Comparison of ENCODE assay signal across 9 cellular contexts in genomic region chr15:81293728-81294500, GRCh38. TPM values are rescaled to one million over a fixed set of nuclear protein-coding genes. Genes with fewer than 3 reads are reported as not detected.
DNase-seq lines count a peak whose midpoint lies in the region; ATAC-seq and TF ChIP-seq lines count a peak whose summit lies in the region.
"Had no signal": no experiment of that assay in that cellular context is flagged by ENCODE, and none has a peak within 500 bp of the region (broad histone marks: within the 10 kb centered on the region; RNA-seq: fewer than 3 reads in every experiment).

No MANE protein-coding gene starts in this region.

- peaks cover 20% of the 10 kb centered on the region for H3K36me3 ChIP-seq in DOHH2 (ENCODE audit: control insufficient read depth, low read length)
- H3K36me3 ChIP-seq in right lobe of liver = no peaks in the 10 kb centered on the region
- H3K36me3 ChIP-seq in stomach = peaks cover 0 to 21% (median 3%) of the 10 kb centered on the region in 4 donors

- peak; percentile 91 for DNase-seq in KG1 (lab: John Stamatoyannopoulos, UW)
- peak; percentile 91 for DNase-seq in activated CD8-positive, alpha-beta memory T cell treated with anti-CD3 and anti-CD28 coated beads for 24 hours
- DNase-seq in right lobe of liver = no peak
- DNase-seq in stomach = peak; percentile 42
- DNase-seq in NCI-H748 (lab: John Stamatoyannopoulos, UW; ENCODE audit: unreplicated experiment) = no peak
- DNase-seq in midbrain (lab: John Stamatoyannopoulos, UW) = no peak

- H4K20me1 ChIP-seq in DOHH2 (ENCODE audit: control insufficient read depth, insufficient read depth, low read depth, low read length) = no peaks in the 10 kb centered on the region

- H3K27ac ChIP-seq in DOHH2 (ENCODE audit: low read depth, low read length) (peak overlapping the region; percentile 98), right lobe of liver (peak overlapping the region in 2 of 3 donors; percentile 38 to 48), stomach (peak overlapping the region; percentile 54 to 82 (median 59))
- H3K27ac ChIP-seq: epithelial cell of prostate had no signal

- TF ChIP-seq POLR2A in right lobe of liver (IDR thresholded peaks at IDR 0.05) (no peak), stomach (IDR thresholded peaks at IDR 0.05) (no peak)

- H3K27me3 ChIP-seq in DOHH2 (ENCODE audit: control insufficient read depth, low read length) = no peaks in the 10 kb centered on the region
- H3K27me3 ChIP-seq in right lobe of liver = no peaks in the 10 kb centered on the region
- H3K27me3 ChIP-seq in stomach = no peaks in the 10 kb centered on the region

- ATAC-seq in GM21423 (IDR thresholded peaks at IDR 0.05; ENCODE audit: unreplicated experiment) = peak; percentile 53
- peak; percentile 23 to 43 (median 35) for ATAC-seq in right lobe of liver

- peaks cover 36% of the 10 kb centered on the region for H3F3A ChIP-seq in DOHH2 (ENCODE audit: control insufficient read depth, insufficient read depth)

- H3K9me2 ChIP-seq in DOHH2 (replicated peaks; ENCODE audit: control insufficient read depth, low read length) = no peaks in the 10 kb centered on the region

- WGBS in right lobe of liver (ENCODE audit: insufficient coverage, low coverage, low lambda C conversion rate, missing lambda C conversion rate) = 49% methylated on average over 7 of the region's 9 CpGs
- 53 to 61% (median 59%) methylated on average over 9 of the region's 9 CpGs for WGBS in stomach, 5 donors

- no peaks in the 10 kb centered on the region for H3K9me3 ChIP-seq in DOHH2 (ENCODE audit: control insufficient read depth, insufficient read depth, low read length)
- no peaks in the 10 kb centered on the region for H3K9me3 ChIP-seq in right lobe of liver
- H3K9me3 ChIP-seq in stomach = no peaks in the 10 kb centered on the region

- H3K4me3 ChIP-seq in DOHH2 (ENCODE audit: low read length) (peak overlapping the region; percentile 84), right lobe of liver (no peak overlapping the region), stomach (peak overlapping the region in 1 of 4 donors; percentile 18)

- peak overlapping the region; percentile 99 for H3K4me2 ChIP-seq in DOHH2 (ENCODE audit: low read length)

- H3K4me1 ChIP-seq in DOHH2 (ENCODE audit: control insufficient read depth, low read length) (peaks cover 90% of the 10 kb centered on the region), right lobe of liver (peaks cover 0 to 9% (median 0%) of the 10 kb centered on the region in 4 donors), stomach (peaks cover 5 to 43% (median 28%) of the 10 kb centered on the region in 4 donors)

- peaks cover 35% of the 10 kb centered on the region for H3K79me2 ChIP-seq in DOHH2 (ENCODE audit: control insufficient read depth, low read length)

- no peak for TF ChIP-seq EP300 in stomach (IDR thresholded peaks at IDR 0.05)

- intact Hi-C loops in right lobe of liver (cut with DNase I) = no loop called here
- intact Hi-C loops in stomach (cut with DNase I; ENCODE audit: low total_unique reads) = no loop called here

- no peak for TF ChIP-seq CTCF in DOHH2 (IDR thresholded peaks at IDR 0.05; ENCODE audit: low read depth, low read length, poor library complexity, severe bottlenecking)
- no peak for TF ChIP-seq CTCF in right lobe of liver (IDR thresholded peaks at IDR 0.05)
- TF ChIP-seq CTCF in stomach (IDR thresholded peaks at IDR 0.05) = no peak

RNA-seq across cellular contexts. Expression of gene STARD5, which starts 30.0 kb away (rescaled TPM):
- total RNA-seq in right lobe of liver (10 to 100 TPM; 16.4 to 49.9 (median 19.7) TPM), stomach (100 to 1,000 TPM in 1 of 5 donors, 1 to 10 TPM in 2, under 1 TPM in 1, not detected in 1; 0.89 to 157 (median 5.2) TPM)
- 10 to 100 TPM in 1 of 3 donors, 1 to 10 TPM in 2; 3.4 to 13.4 (median 4.2) TPM for polyA plus RNA-seq in stomach

Comparison
In these comparisons a context has a peak if more than half of its experiments do, and no peak if none do; other contexts are left out.
1. H3K27ac ChIP-seq: peak in every context shown above with its lines; median percentile 98 in DOHH2; 59 in stomach; 43 in right lobe of liver.
2. DNase-seq: peak in KG1 (single experiment), activated CD8-positive, alpha-beta memory T cell treated with anti-CD3 and anti-CD28 coated beads for 24 hours (single experiment) and stomach (single experiment); none in right lobe of liver (0 of 3), NCI-H748 (single experiment) and midbrain (single experiment).